ENCODE assay signal across 19 cellular contexts in genomic region chr5:2260211-2260985, GRCh38.
"Had no signal": no experiment of that assay in that cellular context is flagged by ENCODE, and none has a peak within 500 bp of the region (broad histone marks: within the 10 kb centered on the region; RNA-seq: fewer than 3 reads in every experiment).

No MANE protein-coding gene starts in this region.

- H3K4me1 ChIP-seq: pancreas, testis, tibial nerve had no signal

- H2AFZ ChIP-seq: hepatocyte had no signal

- H3K36me3 ChIP-seq: pancreas, tibial nerve had no signal

- H3K9me3 ChIP-seq: pancreas, testis, tibial nerve had no signal

- H3K4me3 ChIP-seq: hepatocyte, lung, pancreas, skin epidermis, testis, tibial nerve had no signal

- ATAC-seq: left colon; left ventricle myocardium superior; naive thymus-derived CD4-positive, alpha-beta T cell; pancreas; sciatic nerve; stimulated activated naive B cell treated with anti-CD40 and anti-IgM and Interleukin-4, amounts not matched to agents 10 μg/mL and 1 μg/mL and 100 μg/mL, for 72 hours; stimulated activated naive CD8-positive, alpha-beta T cell treated with anti-CD3 and anti-CD28 coated beads, Interleukin-15, amount 100 ng/mL, for 72 hours had no signal

- H3K27ac ChIP-seq: hepatocyte, pancreas, skin epidermis, testis, tibial nerve had no signal

- H3K27me3 ChIP-seq: hepatocyte, pancreas, testis, tibial nerve had no signal

- DNase-seq: dermis blood vessel endothelial cell; effector CD4-positive, alpha-beta T cell; foreskin melanocyte; left colon; left ventricle myocardium superior; mesendoderm; naive thymus-derived CD4-positive, alpha-beta T cell; nucleus accumbens; pancreas; stimulated activated CD4-positive, alpha-beta T cell treated with anti-CD3 and anti-CD28 coated beads, Interleukin-2, amount 100 ng/mL, for 24 hours; stimulated activated CD4-positive, alpha-beta T cell treated with anti-CD3 and anti-CD28 coated beads, Interleukin-4, amount 100 ng/mL, for 4 hours; stimulated activated naive B cell treated with anti-CD40 and anti-IgM and Interleukin-4, amounts not matched to agents 10 μg/mL and 1 μg/mL and 100 μg/mL, for 72 hours; stimulated activated naive CD8-positive, alpha-beta T cell treated with anti-CD3 and anti-CD28 coated beads, Interleukin-15, amount 100 ng/mL, for 72 hours; testis had no signal

- H3K4me2 ChIP-seq: hepatocyte had no signal
